Comparison of ENCODE assay signal across 1 cellular context in the genomic region with DNA sequence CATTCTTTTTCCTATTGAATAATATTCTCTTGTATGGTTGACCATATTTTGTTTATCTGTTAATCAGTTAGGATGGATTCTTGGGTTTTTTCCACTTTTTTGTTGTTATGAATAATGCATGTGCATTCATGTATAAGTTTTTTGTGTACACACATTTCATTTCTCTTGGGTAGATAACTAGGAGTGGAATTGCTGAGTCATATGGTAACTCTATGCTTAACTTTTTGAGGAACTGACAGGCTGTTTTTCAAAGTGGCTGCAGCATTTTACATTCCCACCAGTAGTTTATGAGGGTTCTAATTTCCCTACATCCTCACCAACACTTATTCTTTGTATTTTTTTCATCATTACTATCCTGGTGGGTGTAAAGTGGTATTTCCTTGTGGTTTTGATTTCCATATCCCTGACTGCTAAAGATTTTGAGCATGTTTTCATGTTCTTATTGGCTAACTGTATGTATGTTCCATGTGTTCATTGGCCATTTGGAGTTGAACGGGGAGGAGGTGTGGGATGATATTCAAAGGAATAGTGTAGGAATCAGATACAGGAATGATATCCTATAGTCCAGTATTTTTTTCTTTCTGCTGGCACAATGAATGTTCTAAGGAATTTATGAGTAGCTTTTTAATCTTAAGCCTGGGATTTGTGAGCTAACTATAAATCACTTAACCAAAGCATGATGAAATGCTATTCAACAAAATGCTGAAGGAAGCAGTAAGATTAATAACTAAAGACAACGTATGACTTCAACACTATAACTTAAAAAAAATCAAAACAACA.
TF ChIP-seq lines count a peak whose summit lies in the region.

No MANE protein-coding gene starts in this region.

TF ChIP-seq in K562, 482 proteins besides CTCF, POLR2A, EP300 and RAD21 (continued from another document and continues in another):
- TF ChIP-seq, protein P1, sequence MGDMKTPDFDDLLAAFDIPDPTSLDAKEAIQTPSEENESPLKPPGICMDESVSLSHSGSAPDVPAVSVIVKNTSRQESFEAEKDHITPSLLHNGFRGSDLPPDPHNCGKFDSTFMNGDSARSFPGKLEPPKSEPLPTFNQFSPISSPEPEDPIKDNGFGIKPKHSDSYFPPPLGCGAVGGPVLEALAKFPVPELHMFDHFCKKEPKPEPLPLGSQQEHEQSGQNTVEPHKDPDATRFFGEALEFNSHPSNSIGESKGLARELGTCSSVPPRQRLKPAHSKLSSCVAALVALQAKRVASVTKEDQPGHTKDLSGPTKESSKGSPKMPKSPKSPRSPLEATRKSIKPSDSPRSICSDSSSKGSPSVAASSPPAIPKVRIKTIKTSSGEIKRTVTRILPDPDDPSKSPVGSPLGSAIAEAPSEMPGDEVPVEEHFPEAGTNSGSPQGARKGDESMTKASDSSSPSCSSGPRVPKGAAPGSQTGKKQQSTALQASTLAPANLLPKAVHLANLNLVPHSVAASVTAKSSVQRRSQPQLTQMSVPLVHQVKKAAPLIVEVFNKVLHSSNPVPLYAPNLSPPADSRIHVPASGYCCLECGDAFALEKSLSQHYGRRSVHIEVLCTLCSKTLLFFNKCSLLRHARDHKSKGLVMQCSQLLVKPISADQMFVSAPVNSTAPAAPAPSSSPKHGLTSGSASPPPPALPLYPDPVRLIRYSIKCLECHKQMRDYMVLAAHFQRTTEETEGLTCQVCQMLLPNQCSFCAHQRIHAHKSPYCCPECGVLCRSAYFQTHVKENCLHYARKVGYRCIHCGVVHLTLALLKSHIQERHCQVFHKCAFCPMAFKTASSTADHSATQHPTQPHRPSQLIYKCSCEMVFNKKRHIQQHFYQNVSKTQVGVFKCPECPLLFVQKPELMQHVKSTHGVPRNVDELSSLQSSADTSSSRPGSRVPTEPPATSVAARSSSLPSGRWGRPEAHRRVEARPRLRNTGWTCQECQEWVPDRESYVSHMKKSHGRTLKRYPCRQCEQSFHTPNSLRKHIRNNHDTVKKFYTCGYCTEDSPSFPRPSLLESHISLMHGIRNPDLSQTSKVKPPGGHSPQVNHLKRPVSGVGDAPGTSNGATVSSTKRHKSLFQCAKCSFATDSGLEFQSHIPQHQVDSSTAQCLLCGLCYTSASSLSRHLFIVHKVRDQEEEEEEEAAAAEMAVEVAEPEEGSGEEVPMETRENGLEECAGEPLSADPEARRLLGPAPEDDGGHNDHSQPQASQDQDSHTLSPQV (IDR thresholded peaks at IDR 0.05), result peak; percentile 89
- TF ChIP-seq, protein P2, sequence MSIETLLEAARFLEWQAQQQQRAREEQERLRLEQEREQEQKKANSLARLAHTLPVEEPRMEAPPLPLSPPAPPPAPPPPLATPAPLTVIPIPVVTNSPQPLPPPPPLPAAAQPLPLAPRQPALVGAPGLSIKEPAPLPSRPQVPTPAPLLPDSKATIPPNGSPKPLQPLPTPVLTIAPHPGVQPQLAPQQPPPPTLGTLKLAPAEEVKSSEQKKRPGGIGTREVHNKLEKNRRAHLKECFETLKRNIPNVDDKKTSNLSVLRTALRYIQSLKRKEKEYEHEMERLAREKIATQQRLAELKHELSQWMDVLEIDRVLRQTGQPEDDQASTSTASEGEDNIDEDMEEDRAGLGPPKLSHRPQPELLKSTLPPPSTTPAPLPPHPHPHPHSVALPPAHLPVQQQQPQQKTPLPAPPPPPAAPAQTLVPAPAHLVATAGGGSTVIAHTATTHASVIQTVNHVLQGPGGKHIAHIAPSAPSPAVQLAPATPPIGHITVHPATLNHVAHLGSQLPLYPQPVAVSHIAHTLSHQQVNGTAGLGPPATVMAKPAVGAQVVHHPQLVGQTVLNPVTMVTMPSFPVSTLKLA (conservative IDR thresholded peaks at IDR 0.05), result peak; percentile 23 to 40; a peak in 2 of 4 replicates
- TF ChIP-seq, protein P3, sequence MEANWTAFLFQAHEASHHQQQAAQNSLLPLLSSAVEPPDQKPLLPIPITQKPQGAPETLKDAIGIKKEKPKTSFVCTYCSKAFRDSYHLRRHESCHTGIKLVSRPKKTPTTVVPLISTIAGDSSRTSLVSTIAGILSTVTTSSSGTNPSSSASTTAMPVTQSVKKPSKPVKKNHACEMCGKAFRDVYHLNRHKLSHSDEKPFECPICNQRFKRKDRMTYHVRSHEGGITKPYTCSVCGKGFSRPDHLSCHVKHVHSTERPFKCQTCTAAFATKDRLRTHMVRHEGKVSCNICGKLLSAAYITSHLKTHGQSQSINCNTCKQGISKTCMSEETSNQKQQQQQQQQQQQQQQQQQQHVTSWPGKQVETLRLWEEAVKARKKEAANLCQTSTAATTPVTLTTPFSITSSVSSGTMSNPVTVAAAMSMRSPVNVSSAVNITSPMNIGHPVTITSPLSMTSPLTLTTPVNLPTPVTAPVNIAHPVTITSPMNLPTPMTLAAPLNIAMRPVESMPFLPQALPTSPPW (CRISPR knock-in tag; IDR thresholded peaks at IDR 0.05), result peak; percentile 19; the same call in 1 of the 2 replicates
- TF ChIP-seq, protein P4, sequence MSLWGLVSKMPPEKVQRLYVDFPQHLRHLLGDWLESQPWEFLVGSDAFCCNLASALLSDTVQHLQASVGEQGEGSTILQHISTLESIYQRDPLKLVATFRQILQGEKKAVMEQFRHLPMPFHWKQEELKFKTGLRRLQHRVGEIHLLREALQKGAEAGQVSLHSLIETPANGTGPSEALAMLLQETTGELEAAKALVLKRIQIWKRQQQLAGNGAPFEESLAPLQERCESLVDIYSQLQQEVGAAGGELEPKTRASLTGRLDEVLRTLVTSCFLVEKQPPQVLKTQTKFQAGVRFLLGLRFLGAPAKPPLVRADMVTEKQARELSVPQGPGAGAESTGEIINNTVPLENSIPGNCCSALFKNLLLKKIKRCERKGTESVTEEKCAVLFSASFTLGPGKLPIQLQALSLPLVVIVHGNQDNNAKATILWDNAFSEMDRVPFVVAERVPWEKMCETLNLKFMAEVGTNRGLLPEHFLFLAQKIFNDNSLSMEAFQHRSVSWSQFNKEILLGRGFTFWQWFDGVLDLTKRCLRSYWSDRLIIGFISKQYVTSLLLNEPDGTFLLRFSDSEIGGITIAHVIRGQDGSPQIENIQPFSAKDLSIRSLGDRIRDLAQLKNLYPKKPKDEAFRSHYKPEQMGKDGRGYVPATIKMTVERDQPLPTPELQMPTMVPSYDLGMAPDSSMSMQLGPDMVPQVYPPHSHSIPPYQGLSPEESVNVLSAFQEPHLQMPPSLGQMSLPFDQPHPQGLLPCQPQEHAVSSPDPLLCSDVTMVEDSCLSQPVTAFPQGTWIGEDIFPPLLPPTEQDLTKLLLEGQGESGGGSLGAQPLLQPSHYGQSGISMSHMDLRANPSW (CRISPR knock-in tag; IDR thresholded peaks at IDR 0.05), result no peak
- no peak for TF ChIP-seq ZKSCAN1 (IDR thresholded peaks at IDR 0.05; ENCODE audit: low read depth, low read length)
- TF ChIP-seq JUND (IDR thresholded peaks at IDR 0.05; ENCODE audit: borderline replicate concordance, low read depth, low read length), result peak; percentile 77; the same call in 1 of the 2 replicates
- TF ChIP-seq JUND (tag; IDR thresholded peaks at IDR 0.05; ENCODE audit: borderline replicate concordance, low read depth, low read length), result peak; percentile 85; the same call in 2 of the 3 replicates
- peak; percentile 88 for TF ChIP-seq NFRKB (IDR thresholded peaks at IDR 0.05; ENCODE audit: low read depth)
- no peak for TF ChIP-seq ZNF583 (CRISPR knock-in tag; IDR thresholded peaks at IDR 0.05)
- peak; percentile 45; the same call in 1 of the 2 replicates for TF ChIP-seq SOX6 (IDR thresholded peaks at IDR 0.05)
- peak; percentile 81 for TF ChIP-seq SMARCE1 (IDR thresholded peaks at IDR 0.05)
- TF ChIP-seq DPF2 (IDR thresholded peaks at IDR 0.05), result peak; percentile 87
- no peak for TF ChIP-seq YY1 (IDR thresholded peaks at IDR 0.05; ENCODE audit: borderline replicate concordance in 1 of 3, control insufficient read depth in 1 of 3, extremely low read depth in 1 of 3, insufficient read depth in 3 of 3, insufficient read length in 1 of 3, insufficient replicate concordance in 2 of 3, low read depth in 1 of 3, low read length in 2 of 3)
- TF ChIP-seq ETV1 (tag; conservative IDR thresholded peaks at IDR 0.05; ENCODE audit: low read depth), result 0 out of 2 replicates have a peak, but pooled peaks have one; percentile 16
- no peak for TF ChIP-seq SETDB1 (IDR thresholded peaks at IDR 0.05; ENCODE audit: low read length)
- TF ChIP-seq CEBPB (tag; IDR thresholded peaks at IDR 0.05), result no peak
- no peak for TF ChIP-seq SAFB2 (IDR thresholded peaks at IDR 0.05; ENCODE audit: borderline replicate concordance, low read depth, low read length, severe bottlenecking)
- TF ChIP-seq, protein P5, sequence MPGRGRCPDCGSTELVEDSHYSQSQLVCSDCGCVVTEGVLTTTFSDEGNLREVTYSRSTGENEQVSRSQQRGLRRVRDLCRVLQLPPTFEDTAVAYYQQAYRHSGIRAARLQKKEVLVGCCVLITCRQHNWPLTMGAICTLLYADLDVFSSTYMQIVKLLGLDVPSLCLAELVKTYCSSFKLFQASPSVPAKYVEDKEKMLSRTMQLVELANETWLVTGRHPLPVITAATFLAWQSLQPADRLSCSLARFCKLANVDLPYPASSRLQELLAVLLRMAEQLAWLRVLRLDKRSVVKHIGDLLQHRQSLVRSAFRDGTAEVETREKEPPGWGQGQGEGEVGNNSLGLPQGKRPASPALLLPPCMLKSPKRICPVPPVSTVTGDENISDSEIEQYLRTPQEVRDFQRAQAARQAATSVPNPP (IDR thresholded peaks at IDR 0.05; ENCODE audit: borderline replicate concordance, insufficient read depth, insufficient read length), result no peak
- 0 out of 2 replicates have a peak, but pooled peaks have one; percentile 19 for TF ChIP-seq GATAD2B (IDR thresholded peaks at IDR 0.05; ENCODE audit: borderline replicate concordance)
- 0 out of 2 replicates have a peak, but pooled peaks have one; percentile 56 for TF ChIP-seq EHMT2 (IDR thresholded peaks at IDR 0.05)
- TF ChIP-seq SMARCA5 (IDR thresholded peaks at IDR 0.05), result no peak
- TF ChIP-seq ZNF830 (CRISPR knock-in tag; IDR thresholded peaks at IDR 0.05), result no peak
- TF ChIP-seq ZNF165 (CRISPR knock-in tag; IDR thresholded peaks at IDR 0.05; ENCODE audit: borderline replicate concordance), result no peak
- peak; percentile 65 for TF ChIP-seq EP400 (IDR thresholded peaks at IDR 0.05)
- TF ChIP-seq, protein P6, sequence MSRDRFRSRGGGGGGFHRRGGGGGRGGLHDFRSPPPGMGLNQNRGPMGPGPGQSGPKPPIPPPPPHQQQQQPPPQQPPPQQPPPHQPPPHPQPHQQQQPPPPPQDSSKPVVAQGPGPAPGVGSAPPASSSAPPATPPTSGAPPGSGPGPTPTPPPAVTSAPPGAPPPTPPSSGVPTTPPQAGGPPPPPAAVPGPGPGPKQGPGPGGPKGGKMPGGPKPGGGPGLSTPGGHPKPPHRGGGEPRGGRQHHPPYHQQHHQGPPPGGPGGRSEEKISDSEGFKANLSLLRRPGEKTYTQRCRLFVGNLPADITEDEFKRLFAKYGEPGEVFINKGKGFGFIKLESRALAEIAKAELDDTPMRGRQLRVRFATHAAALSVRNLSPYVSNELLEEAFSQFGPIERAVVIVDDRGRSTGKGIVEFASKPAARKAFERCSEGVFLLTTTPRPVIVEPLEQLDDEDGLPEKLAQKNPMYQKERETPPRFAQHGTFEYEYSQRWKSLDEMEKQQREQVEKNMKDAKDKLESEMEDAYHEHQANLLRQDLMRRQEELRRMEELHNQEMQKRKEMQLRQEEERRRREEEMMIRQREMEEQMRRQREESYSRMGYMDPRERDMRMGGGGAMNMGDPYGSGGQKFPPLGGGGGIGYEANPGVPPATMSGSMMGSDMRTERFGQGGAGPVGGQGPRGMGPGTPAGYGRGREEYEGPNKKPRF (IDR thresholded peaks at IDR 0.05; ENCODE audit: low read depth, low read length), result no peak
- no peak for TF ChIP-seq SMAD1 (IDR thresholded peaks at IDR 0.05; ENCODE audit: low read depth, low read length, partially characterized antibody)
- no peak for TF ChIP-seq MTA3 (IDR thresholded peaks at IDR 0.05; ENCODE audit: borderline replicate concordance)
- TF ChIP-seq KDM2B (CRISPR knock-in tag; IDR thresholded peaks at IDR 0.05), result no peak
- peak; percentile 30; the same call in 1 of the 2 replicates for TF ChIP-seq CEBPG (CRISPR knock-in tag; IDR thresholded peaks at IDR 0.05)
- TF ChIP-seq CEBPG (tag; conservative IDR thresholded peaks at IDR 0.05 in 1 of 2, IDR thresholded peaks at IDR 0.05 in 1 of 2), result peak in 1 of 2 experiments; percentile 78; a peak in 2 of 4 replicates
- TF ChIP-seq PYGO2 (tag; IDR thresholded peaks at IDR 0.05), result 0 out of 2 replicates have a peak, but pooled peaks have one; percentile 28
- TF ChIP-seq ZNF507 (tag; conservative IDR thresholded peaks at IDR 0.05), result no peak
- no peak for TF ChIP-seq CBX2 (IDR thresholded peaks at IDR 0.05; ENCODE audit: insufficient read depth, low read length, poor library complexity, severe bottlenecking)
- TF ChIP-seq MAFG (tag; conservative IDR thresholded peaks at IDR 0.05), result peak; percentile 99
- TF ChIP-seq SUPT5H (IDR thresholded peaks at IDR 0.05), result no peak
- TF ChIP-seq, protein P7, sequence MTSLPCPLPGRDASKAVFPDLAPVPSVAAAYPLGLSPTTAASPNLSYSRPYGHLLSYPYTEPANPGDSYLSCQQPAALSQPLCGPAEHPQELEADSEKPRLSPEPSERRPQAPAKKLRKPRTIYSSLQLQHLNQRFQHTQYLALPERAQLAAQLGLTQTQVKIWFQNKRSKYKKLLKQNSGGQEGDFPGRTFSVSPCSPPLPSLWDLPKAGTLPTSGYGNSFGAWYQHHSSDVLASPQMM (CRISPR knock-in tag; IDR thresholded peaks at IDR 0.05), result no peak
- TF ChIP-seq KDM1A (IDR thresholded peaks at IDR 0.05), result peak; percentile 13 to 39; a peak in 3 of 4 replicates
- TF ChIP-seq ZNF408 (CRISPR knock-in tag; IDR thresholded peaks at IDR 0.05; ENCODE audit: low read depth), result no peak
